9 cellular contexts compared by ENCODE assay signal in genomic region chr11:66119348-66120133, GRCh38. TPM values are rescaled to one million over a fixed set of nuclear protein-coding genes. Genes with fewer than 3 reads are reported as not detected.
A peak's percentile ranks its signal among the peaks of the same experiment; 100 is the strongest.
DNase-seq lines count a peak whose midpoint lies in the region; ATAC-seq and TF ChIP-seq lines count a peak whose summit lies in the region.
"Had no signal": no experiment of that assay in that cellular context is flagged by ENCODE, and none has a peak within 500 bp of the region (broad histone marks: within the 10 kb centered on the region; RNA-seq: fewer than 3 reads in every experiment).

No MANE protein-coding gene starts in this region.

- H3K4me1 Mint-ChIP-seq in CD8-positive, alpha-beta T cell (ENCODE audit: low read depth) = peaks cover 87% of the 10 kb centered on the region
- peaks cover 48% of the 10 kb centered on the region for H3K4me1 Mint-ChIP-seq in endodermal cell
- peaks cover 63 to 94% (median 88%) of the 10 kb centered on the region in 7 donors for H3K4me1 Mint-ChIP-seq in naive thymus-derived CD4-positive, alpha-beta T cell

- H3K36me3 Mint-ChIP-seq in CD8-positive, alpha-beta T cell = peaks cover 3% of the 10 kb centered on the region
- no peaks in the 10 kb centered on the region for H3K36me3 Mint-ChIP-seq in endodermal cell (ENCODE audit: low read depth)
- peaks cover 0 to 14% (median 5%) of the 10 kb centered on the region in 5 donors for H3K36me3 Mint-ChIP-seq in naive thymus-derived CD4-positive, alpha-beta T cell

- H3K4me3 ChIP-seq in CD8-positive, alpha-beta T cell (ENCODE audit: low read depth, low read length) = no peak overlapping the region
- peak overlapping the region; percentile 32 for H3K4me3 ChIP-seq in endodermal cell (ENCODE audit: low read length)
- no peak overlapping the region for H3K4me3 ChIP-seq in naive thymus-derived CD4-positive, alpha-beta T cell (ENCODE audit: low read length)

- CTCF ChIA-PET in CD8-positive, alpha-beta T cell (lab: Charles Lee) = interaction anchor here (1.0 to 7.7 kb wide), 8 partner anchors 7 to 104 kb away, joined by 3 to 74 read pairs (median 5); no protein-coding TSS in a partner anchor
- CTCF ChIA-PET in naive thymus-derived CD4-positive, alpha-beta T cell (lab: Charles Lee) = interaction anchor here (0.8 to 3.2 kb wide), 7 partner anchors 14 to 266 kb away, joined by 3 to 13 read pairs (median 3); no protein-coding TSS in a partner anchor

- ATAC-seq in CD8-positive, alpha-beta T cell = no peak
- no peak for ATAC-seq in naive thymus-derived CD4-positive, alpha-beta T cell
- no peak for ATAC-seq in HG02763 (IDR thresholded peaks at IDR 0.05; ENCODE audit: unreplicated experiment)
- ATAC-seq in GM19351 (IDR thresholded peaks at IDR 0.05; ENCODE audit: unreplicated experiment) = no peak

- peaks cover 83% of the 10 kb centered on the region for H3K4me1 ChIP-seq in CD8-positive, alpha-beta T cell (ENCODE audit: insufficient read depth, low read length)
- peaks cover 21% of the 10 kb centered on the region for H3K4me1 ChIP-seq in endodermal cell (ENCODE audit: control insufficient read depth, insufficient read depth, low read length)
- H3K4me1 ChIP-seq in naive thymus-derived CD4-positive, alpha-beta T cell (ENCODE audit: control insufficient read depth in 2 of 2, insufficient read depth in 2 of 2, low read length in 2 of 2) = peaks cover 51 to 79% of the 10 kb centered on the region in 2 donors

- H3K9ac ChIP-seq in endodermal cell (ENCODE audit: extremely low read depth, low read length, poor library complexity, severe bottlenecking) = peak overlapping the region; percentile 72

- H3K27me3 Mint-ChIP-seq in CD8-positive, alpha-beta T cell (ENCODE audit: low read depth) = no peaks in the 10 kb centered on the region
- no peaks in the 10 kb centered on the region for H3K27me3 Mint-ChIP-seq in endodermal cell (ENCODE audit: insufficient read depth)
- no peaks in the 10 kb centered on the region for H3K27me3 Mint-ChIP-seq in naive thymus-derived CD4-positive, alpha-beta T cell

- no peaks in the 10 kb centered on the region for H3K36me3 ChIP-seq in CD8-positive, alpha-beta T cell (ENCODE audit: insufficient read depth, low read length)
- H3K36me3 ChIP-seq in endodermal cell (ENCODE audit: control insufficient read depth, insufficient read depth, low read length) = no peaks in the 10 kb centered on the region
- H3K36me3 ChIP-seq in naive thymus-derived CD4-positive, alpha-beta T cell (ENCODE audit: control insufficient read depth in 2 of 3, insufficient read depth in 3 of 3, low read length in 3 of 3) = no peaks in the 10 kb centered on the region

- 30 to 39% methylated on average over 4 to 5 of the region's 5 CpGs for WGBS in endodermal cell (ENCODE audit: insufficient coverage in 1 of 2, insufficient read length in 1 of 2), 2 experiments

- DNase-seq in CD8-positive, alpha-beta T cell = no peak
- DNase-seq in NCI-H226 (peak; percentile 93), endodermal cell (peak; percentile 73), Kasumi-1 (lab: John Stamatoyannopoulos, UW) (no peak), occipital lobe (lab: John Stamatoyannopoulos, UW) (no peak)
- DNase-seq in naive thymus-derived CD4-positive, alpha-beta T cell = no peak
- DNase-seq: activated T-cell treated with anti-CD3 and anti-CD28 coated beads, Interleukin-2, amount 50 U/mL, for 1 hour had no signal

- peak overlapping the region; percentile 20 for H3K4me3 Mint-ChIP-seq in CD8-positive, alpha-beta T cell
- peak overlapping the region; percentile 10 for H3K4me3 Mint-ChIP-seq in endodermal cell
- H3K4me3 Mint-ChIP-seq in naive thymus-derived CD4-positive, alpha-beta T cell = peak overlapping the region in 7 of 10 donors; percentile 10 to 81 (median 60)

- intact Hi-C loops in CD8-positive, alpha-beta T cell (cut with DNase I, micrococcal nuclease) = loop anchor here in 1 of 2 experiments (5.0 kb wide), 1 partner anchor 37 kb away; no protein-coding TSS in a partner anchor
- intact Hi-C loops in naive thymus-derived CD4-positive, alpha-beta T cell (cut with micrococcal nuclease) = no loop called here

- H3K27me3 ChIP-seq in CD8-positive, alpha-beta T cell (ENCODE audit: insufficient read depth, low read length) = no peaks in the 10 kb centered on the region
- no peaks in the 10 kb centered on the region for H3K27me3 ChIP-seq in endodermal cell (ENCODE audit: control insufficient read depth, insufficient read depth, low read length, poor library complexity, severe bottlenecking)
- H3K27me3 ChIP-seq in naive thymus-derived CD4-positive, alpha-beta T cell (ENCODE audit: control insufficient read depth in 2 of 2, insufficient read depth in 2 of 2, low read length in 2 of 2) = no peaks in the 10 kb centered on the region

- H3K9me3 ChIP-seq in CD8-positive, alpha-beta T cell (ENCODE audit: low read length) = no peaks in the 10 kb centered on the region
- no peaks in the 10 kb centered on the region for H3K9me3 ChIP-seq in endodermal cell (ENCODE audit: control insufficient read depth, low read length)
- H3K9me3 ChIP-seq in naive thymus-derived CD4-positive, alpha-beta T cell (ENCODE audit: control insufficient read depth in 2 of 3, low read length in 3 of 3) = no peaks in the 10 kb centered on the region

- peak overlapping the region; percentile 83 for H3K27ac Mint-ChIP-seq in CD8-positive, alpha-beta T cell
- H3K27ac Mint-ChIP-seq in endodermal cell = peak overlapping the region; percentile 99
- peak overlapping the region in 8 of 9 donors; percentile 53 to 90 (median 80) for H3K27ac Mint-ChIP-seq in naive thymus-derived CD4-positive, alpha-beta T cell

- no peaks in the 10 kb centered on the region for H3K9me3 Mint-ChIP-seq in CD8-positive, alpha-beta T cell
- H3K9me3 Mint-ChIP-seq in endodermal cell = no peaks in the 10 kb centered on the region
- no peaks in the 10 kb centered on the region for H3K9me3 Mint-ChIP-seq in naive thymus-derived CD4-positive, alpha-beta T cell

- POLR2A ChIA-PET in CD8-positive, alpha-beta T cell (lab: Charles Lee) = interaction anchor here (0.5 to 1.7 kb wide), 4 partner anchors 38 to 768 kb away, joined by 3 to 9 read pairs (median 4); no protein-coding TSS in a partner anchor
- POLR2A ChIA-PET in naive thymus-derived CD4-positive, alpha-beta T cell (lab: Charles Lee) = interaction anchor here (0.8 to 5.6 kb wide), 9 partner anchors 11 to 68 kb away, joined by 3 to 77 read pairs (median 5); partner anchors contain the start of genes PACS1 and SF3B2

- TF ChIP-seq CTCF in CD8-positive, alpha-beta T cell (IDR thresholded peaks at IDR 0.05) = no peak
- no peak for TF ChIP-seq CTCF in endodermal cell (conservative IDR thresholded peaks at IDR 0.05)

- no peak overlapping the region for H3K27ac ChIP-seq in CD8-positive, alpha-beta T cell (ENCODE audit: low read depth, low read length)
- peak overlapping the region; percentile 81 for H3K27ac ChIP-seq in endodermal cell (ENCODE audit: low read depth, low read length)
- H3K27ac ChIP-seq in naive thymus-derived CD4-positive, alpha-beta T cell (ENCODE audit: low read depth, low read length) = peak overlapping the region; percentile 32

RNA-seq across cellular contexts. Expression of gene PACS1, which starts 49.5 kb away (rescaled TPM):
- 100 to 1,000 TPM; 161 to 176 TPM for total RNA-seq in CD8-positive, alpha-beta T cell
- total RNA-seq in endodermal cell (10 to 100 TPM; 67.0 to 67.1 TPM), occipital lobe (34.5 TPM)
- 33.7 TPM for polyA plus RNA-seq in endodermal cell (2013, experiment 1 of 2)
- polyA plus RNA-seq in endodermal cell (2013, experiment 2 of 2) = 31.8 TPM
- total RNA-seq in naive thymus-derived CD4-positive, alpha-beta T cell = 100 to 1,000 TPM; 100 to 314 (median 252) TPM
- polyA plus RNA-seq in naive thymus-derived CD4-positive, alpha-beta T cell = 100 to 1,000 TPM in 1 of 2 donors, 10 to 100 TPM in 1; 48.0 to 116 TPM

Comparison
In these comparisons a context has a peak if more than half of its experiments do, and no peak if none do; other contexts are left out.
1. DNase-seq: peak in NCI-H226 (single experiment) and endodermal cell (single experiment); none in CD8-positive, alpha-beta T cell (0 of 7), naive thymus-derived CD4-positive, alpha-beta T cell (0 of 9), Kasumi-1 (0 of 2) and occipital lobe (single experiment).
2. H3K4me3 Mint-ChIP-seq: peak in every context shown above with its lines; median percentile 60 in naive thymus-derived CD4-positive, alpha-beta T cell; 20 in CD8-positive, alpha-beta T cell; 10 in endodermal cell.
3. Peak in every context shown above with its lines, with median percentiles within 50 percentile points of each other: H3K27ac Mint-ChIP-seq.